Comparison of ENCODE assay signal across 7 cellular contexts in genomic region chr1:184705271-184705670, GRCh38.
"Had no signal": no experiment of that assay in that cellular context is flagged by ENCODE, and none has a peak within 500 bp of the region (broad histone marks: within the 10 kb centered on the region; RNA-seq: fewer than 3 reads in every experiment).

No MANE protein-coding gene starts in this region.

- H3K27ac Mint-ChIP-seq: IgD-negative memory B cell had no signal

- H3K27ac ChIP-seq: HL-60 had no signal

- ATAC-seq: HepG2, K562 had no signal

- H3K4me3 ChIP-seq: K562 had no signal

- DNase-seq: KBM-7, KG1 had no signal

- FAIRE-seq: HepG2, HTR-8/SVneo, K562 had no signal

- H3K27me3 Mint-ChIP-seq: IgD-negative memory B cell had no signal

- H3K9me3 Mint-ChIP-seq: IgD-negative memory B cell had no signal

- H3K4me3 Mint-ChIP-seq: IgD-negative memory B cell had no signal
